ENCODE assay signal across 8 cellular contexts in the genomic region with DNA sequence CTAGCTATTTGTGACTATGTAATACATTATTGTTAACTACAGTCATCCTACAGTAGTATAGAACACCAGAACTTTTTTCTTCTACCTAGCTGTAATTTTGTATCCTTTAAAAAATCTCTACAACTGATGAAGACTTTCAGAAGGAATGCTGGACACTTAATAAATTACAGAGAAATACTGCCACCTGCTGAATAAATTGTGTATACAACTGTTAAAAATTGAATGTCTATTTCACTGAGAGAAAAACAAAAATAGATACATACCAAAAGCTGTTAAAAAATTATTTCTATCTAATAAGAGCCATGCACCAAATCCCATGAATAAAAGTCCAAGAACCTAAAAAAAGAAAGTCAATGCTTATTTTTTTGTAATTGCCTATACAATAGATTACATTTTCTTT. TPM values are rescaled to one million over a fixed set of nuclear protein-coding genes. Genes with fewer than 3 reads are reported as not detected.
DNase-seq lines count a peak whose midpoint lies in the region; ATAC-seq and TF ChIP-seq lines count a peak whose summit lies in the region.

No MANE protein-coding gene starts in this region.

- no peaks in the 10 kb centered on the region for H3K9me3 ChIP-seq in uterus

- intact Hi-C loops in uterus (cut with DNase I; ENCODE audit: low total_unique reads) (no loop called here), Right ventricle myocardium superior (cut with DNase I) (loop anchor here (5.0 kb wide), 1 partner anchor 152 kb away; no protein-coding TSS in a partner anchor)

- no peak overlapping the region for H3K4me3 ChIP-seq in uterus

- TF ChIP-seq CTCF in GM12872 (IDR thresholded peaks at IDR 0.05; ENCODE audit: insufficient read depth, low read depth, low read length) (peak; percentile 8; the same call in 1 of the 3 replicates), uterus (IDR thresholded peaks at IDR 0.05) (peak; percentile 25 to 35 (median 32))

- no peaks in the 10 kb centered on the region for H3K36me3 ChIP-seq in uterus

- ATAC-seq in HG02642 (IDR thresholded peaks at IDR 0.05; ENCODE audit: poor library complexity, unreplicated experiment): no peak
- no peak for ATAC-seq in Right ventricle myocardium superior (ENCODE audit: poor library complexity)

- no peak overlapping the region for H3K27ac ChIP-seq in uterus

- peaks cover 0 to 5% of the 10 kb centered on the region in 2 donors for H3K27me3 ChIP-seq in uterus

- no peak for TF ChIP-seq POLR2A in uterus (IDR thresholded peaks at IDR 0.05)

- no peaks in the 10 kb centered on the region for H3K4me1 ChIP-seq in uterus

- DNase-seq in M059J (ENCODE audit: low read depth) (peak; percentile 18), SK-N-DZ (ENCODE audit: low spot score) (peak; percentile 28), hepatic stellate cell (ENCODE audit: low spot score) (peak; percentile 4), uterus (no peak), Right ventricle myocardium superior (no peak)
- no peak for DNase-seq in activated naive CD4-positive, alpha-beta T cell (lab: John Stamatoyannopoulos, UW)

RNA-seq across cellular contexts. Expression of gene TSPAN19, which starts 6.6 kb away (rescaled TPM):
- not detected in 2 replicates for total RNA-seq in M059J (2014; rRNA removed; shearing (Covaris generic))
- polyA plus RNA-seq in SK-N-DZ (2014; cell fraction: cytosol; rRNA removed): 1.2 and 3.3 TPM in 2 replicates
- 3.9 and 5.9 TPM in 2 replicates for polyA plus RNA-seq in SK-N-DZ (2014; cell fraction: nucleus; rRNA removed)
- total RNA-seq in uterus: under 1 TPM in 2 of 4 donors, not detected in 2; under 0.01 to 0.59 TPM
- 0.27 TPM for total RNA-seq in Right ventricle myocardium superior

RNA-seq across cellular contexts. Expression of gene LRRIQ1, which starts 6.7 kb away (rescaled TPM):
- not detected in 2 replicates for total RNA-seq in M059J (2014; rRNA removed; shearing (Covaris generic))
- 2.1 and 3.1 TPM in 2 replicates for polyA plus RNA-seq in SK-N-DZ (2014; cell fraction: cytosol; rRNA removed)
- 6.6 and 17.0 TPM in 2 replicates for polyA plus RNA-seq in SK-N-DZ (2014; cell fraction: nucleus; rRNA removed)
- 10 to 100 TPM in 1 of 4 donors, 1 to 10 TPM in 1, under 1 TPM in 2; 0.51 to 13.1 (median 1.9) TPM for total RNA-seq in uterus
- total RNA-seq in Right ventricle myocardium superior: 0.22 TPM

Comparison
In these comparisons a context has a peak if more than half of its experiments do, and no peak if none do; other contexts are left out.
1. DNase-seq: peak in M059J (single experiment), SK-N-DZ (single experiment) and hepatic stellate cell (single experiment); none in uterus (0 of 2), activated naive CD4-positive, alpha-beta T cell (0 of 4) and Right ventricle myocardium superior (single experiment).